Comparison of ENCODE assay signal across 1 cellular context in the genomic region with DNA sequence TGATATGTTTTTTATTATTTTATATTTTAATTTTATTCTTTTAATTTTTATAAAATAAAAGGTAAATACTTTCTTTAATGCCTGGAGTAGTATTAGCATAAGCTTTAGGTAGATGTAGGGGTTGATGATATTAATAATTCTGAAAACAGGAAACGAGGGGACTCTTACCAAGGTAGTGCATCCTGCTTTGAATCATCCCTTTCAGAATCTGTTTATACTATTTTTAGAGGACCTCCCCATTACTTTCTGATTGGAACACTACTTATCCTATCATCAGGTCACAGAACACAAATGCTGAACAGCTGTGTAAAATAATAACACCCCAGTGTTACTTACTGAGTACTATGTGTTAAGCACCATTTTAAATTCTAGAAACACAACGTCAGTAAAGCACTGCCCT.
TF ChIP-seq lines count a peak whose summit lies in the region.

No MANE protein-coding gene starts in this region.

TF ChIP-seq in GM12878, 131 proteins besides CTCF, POLR2A, EP300 and RAD21 (continued from another document):
- TF ChIP-seq CUX1 (IDR thresholded peaks at IDR 0.05; ENCODE audit: insufficient replicate concordance, low read depth, low read length): no peak
- TF ChIP-seq GABPA (IDR thresholded peaks at IDR 0.05; ENCODE audit: low read depth): peak; percentile 67; the same call in 1 of the 2 replicates
- TF ChIP-seq MEF2A (IDR thresholded peaks at IDR 0.05; ENCODE audit: insufficient read depth, low read depth, low read length): peak; percentile 65; the same call in 1 of the 2 replicates
- TF ChIP-seq, protein P1, sequence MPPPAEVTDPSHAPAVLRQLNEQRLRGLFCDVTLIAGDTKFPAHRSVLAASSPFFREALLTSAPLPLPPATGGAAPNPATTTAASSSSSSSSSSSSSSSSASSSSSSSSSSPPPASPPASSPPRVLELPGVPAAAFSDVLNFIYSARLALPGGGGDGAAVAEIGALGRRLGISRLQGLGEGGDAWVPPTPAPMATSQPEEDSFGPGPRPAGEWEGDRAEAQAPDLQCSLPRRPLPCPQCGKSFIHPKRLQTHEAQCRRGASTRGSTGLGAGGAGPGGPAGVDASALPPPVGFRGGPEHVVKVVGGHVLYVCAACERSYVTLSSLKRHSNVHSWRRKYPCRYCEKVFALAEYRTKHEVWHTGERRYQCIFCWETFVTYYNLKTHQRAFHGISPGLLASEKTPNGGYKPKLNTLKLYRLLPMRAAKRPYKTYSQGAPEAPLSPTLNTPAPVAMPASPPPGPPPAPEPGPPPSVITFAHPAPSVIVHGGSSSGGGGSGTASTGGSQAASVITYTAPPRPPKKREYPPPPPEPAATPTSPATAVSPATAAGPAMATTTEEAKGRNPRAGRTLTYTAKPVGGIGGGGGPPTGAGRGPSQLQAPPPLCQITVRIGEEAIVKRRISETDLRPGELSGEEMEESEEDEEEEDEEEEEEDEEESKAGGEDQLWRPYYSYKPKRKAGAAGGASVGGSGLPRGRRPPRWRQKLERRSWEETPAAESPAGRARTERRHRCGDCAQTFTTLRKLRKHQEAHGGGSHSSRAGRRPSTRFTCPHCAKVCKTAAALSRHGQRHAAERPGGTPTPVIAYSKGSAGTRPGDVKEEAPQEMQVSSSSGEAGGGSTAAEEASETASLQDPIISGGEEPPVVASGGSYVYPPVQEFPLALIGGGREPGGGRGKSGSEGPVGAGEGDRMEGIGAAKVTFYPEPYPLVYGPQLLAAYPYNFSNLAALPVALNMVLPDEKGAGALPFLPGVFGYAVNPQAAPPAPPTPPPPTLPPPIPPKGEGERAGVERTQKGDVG (CRISPR knock-in tag; IDR thresholded peaks at IDR 0.05): no peak
- TF ChIP-seq JUNB (IDR thresholded peaks at IDR 0.05): peak; percentile 73
- peak; percentile 60; the same call in 1 of the 2 replicates for TF ChIP-seq NFIC (IDR thresholded peaks at IDR 0.05; ENCODE audit: low read depth, low read length)
